ENCODE assay signal across 17 cellular contexts in the genomic region with DNA sequence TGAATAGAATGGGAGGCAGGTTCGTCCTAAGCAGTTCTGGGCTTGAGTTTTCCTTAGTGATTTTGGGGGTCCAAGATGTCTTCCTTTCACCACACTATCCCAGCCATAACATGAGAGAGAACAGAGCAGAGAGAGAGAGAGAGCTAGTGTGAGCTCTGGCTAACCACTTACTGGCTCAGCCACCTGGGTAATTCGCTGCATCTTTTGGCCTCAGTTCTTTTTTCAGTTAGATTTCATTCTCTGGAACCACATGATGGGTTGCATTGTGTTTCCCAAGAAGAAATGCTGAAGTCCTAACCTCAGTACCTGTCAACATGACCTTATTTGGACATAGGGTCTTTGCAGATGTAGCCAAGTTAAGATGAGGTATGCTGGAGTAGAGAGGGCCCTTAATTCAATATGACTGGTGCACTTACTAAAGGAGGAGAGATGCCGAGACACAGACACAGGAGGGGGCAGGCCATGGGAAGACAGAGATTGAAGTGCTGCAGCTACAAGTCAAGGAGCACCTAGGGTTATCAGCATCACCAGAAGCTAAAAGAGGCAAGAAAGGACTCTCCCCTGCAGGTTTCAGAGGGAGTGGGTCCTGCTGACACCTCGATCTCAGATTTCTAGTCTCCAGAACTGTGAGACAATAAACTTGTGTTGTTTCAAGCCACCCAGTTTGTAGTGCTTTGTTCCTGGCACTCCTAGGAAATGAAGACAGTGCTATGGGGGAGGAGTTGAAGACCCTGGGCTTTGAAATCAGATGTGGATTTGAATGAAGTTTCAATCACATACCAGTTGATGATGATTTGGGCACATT. TPM values are rescaled to one million over a fixed set of nuclear protein-coding genes. Genes with fewer than 3 reads are reported as not detected.
DNase-seq lines count a peak whose midpoint lies in the region; ATAC-seq and TF ChIP-seq lines count a peak whose summit lies in the region.
"Had no signal": no experiment of that assay in that cellular context is flagged by ENCODE, and none has a peak within 500 bp of the region (broad histone marks: within the 10 kb centered on the region; RNA-seq: fewer than 3 reads in every experiment).

No MANE protein-coding gene starts in this region.

- H3K27me3 Mint-ChIP-seq in stimulated activated naive CD8-positive, alpha-beta T cell treated with anti-CD3 and anti-CD28 coated beads, Interleukin-15, Interleukin-2, amounts not matched to agents 100 ng/mL and 50 ng/mL, for 24 hours, result no peaks in the 10 kb centered on the region

- H3K27ac ChIP-seq in RWPE1, result peak overlapping the region; percentile 91
- H3K27ac ChIP-seq: colonic mucosa, lower lobe of right lung had no signal

- H3K9me3 Mint-ChIP-seq in stimulated activated naive CD8-positive, alpha-beta T cell treated with anti-CD3 and anti-CD28 coated beads, Interleukin-15, Interleukin-2, amounts not matched to agents 100 ng/mL and 50 ng/mL, for 24 hours, result peaks cover 18% of the 10 kb centered on the region

- no peak overlapping the region for H3K4me3 Mint-ChIP-seq in stimulated activated naive CD8-positive, alpha-beta T cell treated with anti-CD3 and anti-CD28 coated beads, Interleukin-15, Interleukin-2, amounts not matched to agents 100 ng/mL and 50 ng/mL, for 24 hours
- H3K4me3 Mint-ChIP-seq: activated CD8-positive, alpha-beta T cell treated with anti-CD3 and anti-CD28 coated beads, Interleukin-2, amount 10 ng/mL, durations not matched to agents 7 days and 5 days; H9; naive thymus-derived CD4-positive, alpha-beta T cell had no signal

- H3K4me1 Mint-ChIP-seq in stimulated activated naive CD8-positive, alpha-beta T cell treated with anti-CD3 and anti-CD28 coated beads, Interleukin-15, Interleukin-2, amounts not matched to agents 100 ng/mL and 50 ng/mL, for 24 hours (ENCODE audit: low read depth), result peaks cover 47% of the 10 kb centered on the region

- no peak for ATAC-seq in stimulated activated naive CD8-positive, alpha-beta T cell treated with anti-CD3 and anti-CD28 coated beads, Interleukin-15, Interleukin-2, amounts not matched to agents 100 U/mL and 50 U/mL, for 24 hours
- no peak for ATAC-seq in GM19452 (IDR thresholded peaks at IDR 0.05; ENCODE audit: unreplicated experiment)
- ATAC-seq in left colon, result no peak
- ATAC-seq: activated CD8-positive, alpha-beta T cell treated with anti-CD3 and anti-CD28 coated beads, Interleukin-2, amount 10 ng/mL, durations not matched to agents 7 days and 5 days; naive thymus-derived CD4-positive, alpha-beta T cell had no signal

- CTCF ChIA-PET in RWPE1 (lab: Yijun Ruan, JAX), result no interaction called here

- intact Hi-C loops in posterior vena cava (cut with DNase I) (loop anchor here (5.0 to 10.0 kb wide), 3 partner anchors 87 to 470 kb away; no protein-coding TSS in a partner anchor), left colon (cut with DNase I, micrococcal nuclease) (loop anchor here (5.0 to 10.0 kb wide), 3 partner anchors 87 to 480 kb away; no protein-coding TSS in a partner anchor)

- no peak for DNase-seq in stimulated activated naive CD8-positive, alpha-beta T cell treated with anti-CD3 and anti-CD28 coated beads, Interleukin-15, Interleukin-2, amounts not matched to agents 100 U/mL and 50 U/mL, for 24 hours
- DNase-seq in RWPE1 (ENCODE audit: low spot score) (no peak), left kidney (ENCODE audit: low read depth, low spot score) (peak; percentile 68), DMS114 treated with DMSO at 0.1 percent for 48 hours (lab: John Stamatoyannopoulos, UW; ENCODE audit: unreplicated experiment) (no peak), posterior vena cava (ENCODE audit: low spot score) (no peak), left colon (no peak)
- DNase-seq: activated CD8-positive, alpha-beta T cell treated with anti-CD3 and anti-CD28 coated beads, Interleukin-2, amount 10 ng/mL, durations not matched to agents 7 days and 5 days; aorta; colonic mucosa; H9; lower lobe of right lung; MV-4-11; naive thymus-derived CD4-positive, alpha-beta T cell; NCI-H2081; NCI-H524 treated with DMSO at 0.1 percent for 48 hours had no signal

- POLR2A ChIA-PET in RWPE1 (lab: Yijun Ruan, JAX; ENCODE audit: low non-redundant PET), result interaction anchor here (0.6 kb wide), 1 partner anchor 102 kb away, joined by 5 read pairs; no protein-coding TSS in a partner anchor

- H3K36me3 Mint-ChIP-seq in stimulated activated naive CD8-positive, alpha-beta T cell treated with anti-CD3 and anti-CD28 coated beads, Interleukin-15, Interleukin-2, amounts not matched to agents 100 ng/mL and 50 ng/mL, for 24 hours (ENCODE audit: low read depth), result peaks cover 14% of the 10 kb centered on the region

- no peak for TF ChIP-seq CTCF in RWPE1 (conservative IDR thresholded peaks at IDR 0.05; ENCODE audit: low read depth)

- peak overlapping the region; percentile 9 for H3K27ac Mint-ChIP-seq in stimulated activated naive CD8-positive, alpha-beta T cell treated with anti-CD3 and anti-CD28 coated beads, Interleukin-15, Interleukin-2, amounts not matched to agents 100 ng/mL and 50 ng/mL, for 24 hours
- H3K27ac Mint-ChIP-seq: activated CD8-positive, alpha-beta T cell treated with anti-CD3 and anti-CD28 coated beads, Interleukin-2, amount 10 ng/mL, durations not matched to agents 7 days and 5 days; H9; naive thymus-derived CD4-positive, alpha-beta T cell had no signal

RNA-seq across cellular contexts. Expression of a gene that starts 26.2 kb away (rescaled TPM):
- 10 to 100 TPM; 13.8 to 20.0 TPM for total RNA-seq in posterior vena cava
- total RNA-seq in left colon, result 10 to 100 TPM; 19.9 to 30.5 TPM
